Comparison of ENCODE assay signal across 28 cellular contexts in the genomic region with DNA sequence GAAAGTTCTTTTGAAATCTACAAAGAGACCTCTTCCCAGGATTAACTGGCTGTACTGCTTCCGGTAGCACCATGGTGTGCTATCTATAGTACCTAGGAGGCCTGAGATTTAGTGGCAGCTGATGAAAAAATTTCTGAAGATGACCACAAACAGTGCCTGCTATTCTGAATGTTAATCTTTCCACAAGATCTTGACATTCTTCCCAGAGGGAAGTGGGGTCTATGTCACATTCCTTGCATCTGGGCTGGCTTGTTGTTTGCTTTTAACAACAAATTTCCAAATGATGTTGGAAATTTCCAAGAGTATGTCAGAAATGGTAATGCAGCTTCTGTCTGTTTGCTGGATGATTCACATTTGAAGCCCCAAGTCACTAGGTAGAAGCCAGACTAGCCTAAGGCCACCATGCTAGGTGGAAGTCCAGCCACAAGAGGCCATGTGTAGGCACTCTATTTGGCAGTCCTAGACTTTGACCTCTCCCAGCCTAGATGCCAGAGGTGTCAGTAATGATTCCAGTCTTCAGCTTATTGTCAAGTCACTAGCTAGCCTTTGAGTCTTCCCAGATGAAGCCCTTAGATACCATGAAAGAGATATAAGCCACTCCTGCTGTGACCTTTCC. TPM values are rescaled to one million over a fixed set of nuclear protein-coding genes. Genes with fewer than 3 reads are reported as not detected.
DNase-seq lines count a peak whose midpoint lies in the region; ATAC-seq, FAIRE-seq and TF ChIP-seq lines count a peak whose summit lies in the region.
"Had no signal": no experiment of that assay in that cellular context is flagged by ENCODE, and none has a peak within 500 bp of the region (broad histone marks: within the 10 kb centered on the region; RNA-seq: fewer than 3 reads in every experiment).

No MANE protein-coding gene starts in this region.

- H3K4me3 Mint-ChIP-seq in GM23338, result no peak overlapping the region
- H3K4me3 Mint-ChIP-seq: activated CD8-positive, alpha-beta T cell treated with anti-CD3 and anti-CD28 coated beads for 36 hours; activated naive CD4-positive, alpha-beta T cell treated with anti-CD3 and anti-CD28 coated beads for 36 hours; activated T-cell treated with anti-CD3 and anti-CD28 coated beads, Interleukin-2, amount 50 U/mL, for 24 hours; CD8-positive, alpha-beta memory T cell; neural progenitor cell; T-helper 2 cell treated with Interferon-gamma antibody and Interleukin-4, amounts not matched to agents 5 μg/mL and 100 μg/mL, for 36 hours had no signal

- no peaks in the 10 kb centered on the region for H4K20me1 ChIP-seq in GM23338 (replicated peaks; ENCODE audit: insufficient read depth)

- H3K4me3 ChIP-seq in A549, result no peak overlapping the region
- H3K4me3 ChIP-seq in GM23338, result no peak overlapping the region
- H3K4me3 ChIP-seq in tibial nerve, result no peak overlapping the region
- H3K4me3 ChIP-seq: neural progenitor cell, psoas muscle, spleen, vagina had no signal

- peaks cover 36% of the 10 kb centered on the region for H3K4me1 Mint-ChIP-seq in GM23338
- H3K4me1 Mint-ChIP-seq: CD8-positive, alpha-beta memory T cell; neural progenitor cell had no signal

- H3K9me2 ChIP-seq in GM23338 (ENCODE audit: insufficient read depth), result peaks cover 3% of the 10 kb centered on the region; the same call in 1 of the 2 replicates

- peak; percentile 64 to 69; a peak in 5 of 6 replicates for ATAC-seq in A549
- ATAC-seq in GM23338, result peak; percentile 48; the same call in 2 of the 3 replicates
- ATAC-seq in foreskin keratinocyte, result no peak
- ATAC-seq: activated CD8-positive, alpha-beta T cell treated with anti-CD3 and anti-CD28 coated beads for 36 hours; left cardiac atrium; psoas muscle had no signal

- no peak overlapping the region for H3K27ac ChIP-seq in A549
- H3K27ac ChIP-seq in GM23338 (ENCODE audit: low read depth), result peak overlapping the region; percentile 100
- H3K27ac ChIP-seq in tibial nerve, result no peak overlapping the region
- H3K27ac ChIP-seq in foreskin keratinocyte, result no peak overlapping the region
- H3K27ac ChIP-seq: neural progenitor cell, psoas muscle, spleen, vagina had no signal

- POLR2A ChIA-PET in A549 (lab: Yijun Ruan, JAX), result no interaction called here

- H2AFZ ChIP-seq in GM23338, result no peak overlapping the region
- H2AFZ ChIP-seq: neural progenitor cell had no signal

- FAIRE-seq in A549 (lab: Jason Lieb, UNC), result no peak
- FAIRE-seq: colon, endometrium had no signal

- peak in 1 of 2 experiments; percentile 41 for DNase-seq in A549 (ENCODE audit: low read depth in 1 of 2, low spot score in 1 of 2)
- no peak for DNase-seq in GM23338 (ENCODE audit: low spot score)
- peak; percentile 88 for DNase-seq in amniotic epithelial cell (ENCODE audit: low read depth)
- peak; percentile 66 for DNase-seq in foreskin melanocyte
- DNase-seq in tibial nerve (ENCODE audit: low spot score in 2 of 2), result no peak
- no peak for DNase-seq in foreskin keratinocyte
- no peak for DNase-seq in activated T-cell treated with anti-CD3 and anti-CD28 coated beads, Interleukin-2, amount 50 U/mL, for 1 hour
- no peak for DNase-seq in NCI-H146 treated with DMSO at 0.1 percent for 48 hours (lab: John Stamatoyannopoulos, UW; ENCODE audit: unreplicated experiment)
- DNase-seq: ACHN; activated CD4-positive, CD25-positive, alpha-beta regulatory T cell; activated CD8-positive, alpha-beta T cell treated with anti-CD3 and anti-CD28 coated beads for 36 hours; activated naive CD4-positive, alpha-beta T cell treated with anti-CD3 and anti-CD28 coated beads for 36 hours; activated T-cell treated with anti-CD3 and anti-CD28 coated beads, Interleukin-2, amount 50 U/mL, for 24 hours; aorta; CD8-positive, alpha-beta memory T cell; GOT3; left cardiac atrium; NCI-H1436 treated with DMSO at 0.1 percent for 48 hours; NCI-H748 treated with DMSO at 0.1 percent for 48 hours; psoas muscle; spleen; stimulated activated CD4-positive, alpha-beta T cell treated with anti-CD3 and anti-CD28 coated beads, Interleukin-4, amount 100 ng/mL, for 4 hours had no signal

- H3K4me1 ChIP-seq in A549, result 0 out of 3 replicates have a peak, but pooled peaks cover 5% of the 10 kb centered on the region
- peaks cover 55% of the 10 kb centered on the region for H3K4me1 ChIP-seq in GM23338 (ENCODE audit: insufficient read depth)
- H3K4me1 ChIP-seq in tibial nerve, result peaks cover 0 to 8% (median 0%) of the 10 kb centered on the region in 4 donors
- H3K4me1 ChIP-seq in foreskin keratinocyte, result peaks cover 6% of the 10 kb centered on the region
- H3K4me1 ChIP-seq: psoas muscle, spleen had no signal

- no peaks in the 10 kb centered on the region for H3K9me3 ChIP-seq in A549
- no peaks in the 10 kb centered on the region for H3K9me3 ChIP-seq in tibial nerve
- H3K9me3 ChIP-seq: psoas muscle, spleen, vagina had no signal

- 76% methylated on average over 1 of the region's 1 CpG for WGBS in A549 (ENCODE audit: missing lambda C conversion rate)
- WGBS in tibial nerve, 2 donors, result 94 to 97% methylated on average over 1 of the region's 1 CpG

- peaks cover 7% of the 10 kb centered on the region for H3K9me3 Mint-ChIP-seq in GM23338
- H3K9me3 Mint-ChIP-seq: activated CD8-positive, alpha-beta T cell treated with anti-CD3 and anti-CD28 coated beads for 36 hours; activated naive CD4-positive, alpha-beta T cell treated with anti-CD3 and anti-CD28 coated beads for 36 hours; activated T-cell treated with anti-CD3 and anti-CD28 coated beads, Interleukin-2, amount 50 U/mL, for 24 hours; T-helper 2 cell treated with Interferon-gamma antibody and Interleukin-4, amounts not matched to agents 5 μg/mL and 100 μg/mL, for 36 hours had no signal

- H3K36me3 ChIP-seq in GM23338 (ENCODE audit: insufficient read depth), result peaks cover 11% of the 10 kb centered on the region; the same call in 1 of the 2 replicates
- peaks cover 0 to 74% (median 3%) of the 10 kb centered on the region in 3 donors for H3K36me3 ChIP-seq in tibial nerve

- no peak for TF ChIP-seq CTCF in A549 (IDR thresholded peaks at IDR 0.05)
- no peak for TF ChIP-seq CTCF in GM23338 (conservative IDR thresholded peaks at IDR 0.05; ENCODE audit: low read depth in 2 of 2)
- no peak for TF ChIP-seq CTCF in tibial nerve (IDR thresholded peaks at IDR 0.05)
- TF ChIP-seq CTCF in foreskin keratinocyte (conservative IDR thresholded peaks at IDR 0.05), result no peak

- 0 out of 2 replicates have a peak, but pooled peaks cover 4% of the 10 kb centered on the region for H3F3A ChIP-seq in GM23338 (replicated peaks; ENCODE audit: low read depth)

- no peak for TF ChIP-seq POLR2A in A549 (IDR thresholded peaks at IDR 0.05; ENCODE audit: low read length)
- no peak for TF ChIP-seq POLR2A in tibial nerve (IDR thresholded peaks at IDR 0.05)

- TF ChIP-seq EP300 in A549 (IDR thresholded peaks at IDR 0.05) (no peak), tibial nerve (IDR thresholded peaks at IDR 0.05) (no peak)

- TF ChIP-seq RAD21 in A549 (conservative IDR thresholded peaks at IDR 0.05 in 1 of 2, IDR thresholded peaks at IDR 0.05 in 1 of 2), result no peak

- peaks cover 68% of the 10 kb centered on the region for H3K36me3 Mint-ChIP-seq in GM23338 (ENCODE audit: low read depth)

- CTCF ChIA-PET in A549 (lab: Yijun Ruan, JAX), result no interaction called here

- H3K27me3 ChIP-seq in GM23338 (ENCODE audit: insufficient read depth) (no peaks in the 10 kb centered on the region), tibial nerve (no peaks in the 10 kb centered on the region), foreskin keratinocyte (no peaks in the 10 kb centered on the region)
- H3K27me3 ChIP-seq: neural progenitor cell, spleen, vagina had no signal

- H3K79me2 ChIP-seq in GM23338 (replicated peaks; ENCODE audit: insufficient read depth), result peaks cover 7% of the 10 kb centered on the region

- H3K27ac Mint-ChIP-seq in GM23338, result peak overlapping the region; percentile 29; the same call in 1 of the 2 replicates
- H3K27ac Mint-ChIP-seq: activated CD8-positive, alpha-beta T cell treated with anti-CD3 and anti-CD28 coated beads for 36 hours; activated naive CD4-positive, alpha-beta T cell treated with anti-CD3 and anti-CD28 coated beads for 36 hours; activated T-cell treated with anti-CD3 and anti-CD28 coated beads, Interleukin-2, amount 50 U/mL, for 24 hours; CD8-positive, alpha-beta memory T cell; neural progenitor cell; T-helper 2 cell treated with Interferon-gamma antibody and Interleukin-4, amounts not matched to agents 5 μg/mL and 100 μg/mL, for 36 hours had no signal

- H3K4me2 ChIP-seq in A549 (peak overlapping the region; percentile 33; the same call in 1 of the 3 replicates), GM23338 (peak overlapping the region; percentile 23; the same call in 1 of the 2 replicates)
- H3K4me2 ChIP-seq: neural progenitor cell had no signal

- H3K27me3 Mint-ChIP-seq in GM23338 (ENCODE audit: insufficient read depth, low read depth, poor library complexity), result peaks cover 8% of the 10 kb centered on the region
- H3K27me3 Mint-ChIP-seq: activated CD8-positive, alpha-beta T cell treated with anti-CD3 and anti-CD28 coated beads for 36 hours; activated T-cell treated with anti-CD3 and anti-CD28 coated beads, Interleukin-2, amount 50 U/mL, for 24 hours; CD8-positive, alpha-beta memory T cell had no signal

TF ChIP-seq in GM23338, 12 proteins besides CTCF, POLR2A, EP300 and RAD21 (continues in another document):
- TF ChIP-seq JUNB (IDR thresholded peaks at IDR 0.05; ENCODE audit: unreplicated experiment), result no peak
- no peak for TF ChIP-seq ZNF114 (CRISPR knock-in tag; IDR thresholded peaks at IDR 0.05)
- no peak for TF ChIP-seq NANOG (IDR thresholded peaks at IDR 0.05; ENCODE audit: borderline replicate concordance)

RNA-seq across cellular contexts. Expression of a gene that starts 22.1 kb away (rescaled TPM):
- polyA plus RNA-seq in A549 (2011; rRNA removed) (36.8 and 37.0 TPM in 2 replicates), A549 (2017; fragmentation: RNase III; extraction: RNeasy Plus Mini Kit Qiagen cat#74134 plus additional on column Dnase treatment) (33.9 to 40.2 TPM (median 34.3 TPM) in 3 replicates), GM23338 (2016; fragmentation: Nextera tagmentation; extraction: Ambion mirVana) (109 and 115 TPM in 2 replicates), foreskin keratinocyte (12.7 and 18.1 TPM in 2 replicates)
- polyA plus RNA-seq in A549 (2012; cell fraction: cytosol; rRNA removed), result 10.7 and 12.1 TPM in 2 replicates
- polyA plus RNA-seq in A549 (2012; cell fraction: nucleus; rRNA removed), result 8.8 and 9.9 TPM in 2 replicates
- polyA minus RNA-seq in A549 (2011; rRNA and poly(A)+ RNA removed), result 16.4 and 17.4 TPM in 2 replicates
- total RNA-seq in GM23338 (2014; rRNA removed; shearing (Covaris generic)), result 109 and 116 TPM in 2 replicates
- total RNA-seq in tibial nerve (10 to 100 TPM; 50.7 to 77.4 (median 62.4) TPM), foreskin keratinocyte (42.4 and 45.3 TPM in 2 replicates)

RNA-seq across cellular contexts. Expression of a gene that starts 26.4 kb away (rescaled TPM):
- polyA plus RNA-seq in A549 (2011; rRNA removed) (1.4 and 2.0 TPM in 2 replicates), A549 (2017; fragmentation: RNase III; extraction: RNeasy Plus Mini Kit Qiagen cat#74134 plus additional on column Dnase treatment) (1.0 to 1.7 TPM (median 1.3 TPM) in 3 replicates), GM23338 (2016; fragmentation: Nextera tagmentation; extraction: Ambion mirVana) (44.5 and 61.2 TPM in 2 replicates), foreskin keratinocyte (0.11 and 0.19 TPM in 2 replicates)
- 0.22 and 0.29 TPM in 2 replicates for polyA plus RNA-seq in A549 (2012; cell fraction: cytosol; rRNA removed)
- 0.08 TPM in 1 of 2 replicates, not detected in the other for polyA plus RNA-seq in A549 (2012; cell fraction: nucleus; rRNA removed)
- 0.50 and 0.68 TPM in 2 replicates for polyA minus RNA-seq in A549 (2011; rRNA and poly(A)+ RNA removed)
- 48.5 and 57.1 TPM in 2 replicates for total RNA-seq in GM23338 (2014; rRNA removed; shearing (Covaris generic))
- total RNA-seq in tibial nerve (under 1 TPM in 3 of 4 donors, not detected in 1; 0.30 to 0.63 (median 0.39) TPM), foreskin keratinocyte (0.17 and 0.25 TPM in 2 replicates)
- total RNA-seq: activated CD8-positive, alpha-beta T cell treated with anti-CD3 and anti-CD28 coated beads for 36 hours; CD8-positive, alpha-beta memory T cell; mononuclear cell; vagina had no signal
- polyA plus RNA-seq: CD8-positive, alpha-beta memory T cell had no signal

Comparison
In these comparisons a context has a peak if more than half of its experiments do, and no peak if none do; other contexts are left out.
1. DNase-seq: peak in amniotic epithelial cell (single experiment) and foreskin melanocyte (single experiment); none in GM23338 (single experiment), tibial nerve (0 of 2), foreskin keratinocyte (0 of 2), activated T-cell treated with anti-CD3 and anti-CD28 coated beads, Interleukin-2, amount 50 U/mL, for 1 hour (single experiment) and NCI-H146 treated with DMSO at 0.1 percent for 48 hours (single experiment).
2. RNA of a gene that starts 26.4 kb away (total RNA-seq): 48.5 to 57.1 TPM in GM23338; 0.30 to 0.63 TPM in tibial nerve and 0.17 to 0.25 TPM in foreskin keratinocyte; every median in the first group is over 10 times any median in the second.